In genomic region chr1:41499591-41499990, GRCh38 we compare ENCODE assay signal across 18 cellular contexts. TPM values are rescaled to one million over a fixed set of nuclear protein-coding genes. Genes with fewer than 3 reads are reported as not detected.
DNase-seq lines count a peak whose midpoint lies in the region; ATAC-seq and TF ChIP-seq lines count a peak whose summit lies in the region.
"Had no signal": no experiment of that assay in that cellular context is flagged by ENCODE, and none has a peak within 500 bp of the region (broad histone marks: within the 10 kb centered on the region; RNA-seq: fewer than 3 reads in every experiment).

No MANE protein-coding gene starts in this region.

- H3K27me3 ChIP-seq in IMR-90 (ENCODE audit: control insufficient read depth, insufficient read depth, low read length) = no peaks in the 10 kb centered on the region
- H3K27me3 ChIP-seq in body of pancreas = no peaks in the 10 kb centered on the region
- no peaks in the 10 kb centered on the region for H3K27me3 ChIP-seq in lung (ENCODE audit: control insufficient read depth, insufficient read depth)
- H3K27me3 ChIP-seq in suprapubic skin = no peaks in the 10 kb centered on the region
- H3K27me3 ChIP-seq: SJCRH30 had no signal

- H2BK5ac ChIP-seq in IMR-90 (ENCODE audit: low read depth, low read length, poor library complexity, severe bottlenecking) = no peak overlapping the region

- H4K8ac ChIP-seq in IMR-90 (ENCODE audit: low read depth in 2 of 2, low read length in 2 of 2) = no peak overlapping the region

- in situ Hi-C loops in IMR-90 (cut with MboI; ENCODE audit: low sequenced_read_pairs) = no loop called here

- no peak for TF ChIP-seq EP300 in suprapubic skin (IDR thresholded peaks at IDR 0.05)

- POLR2A ChIA-PET in IMR-90 (lab: Charles Lee; ENCODE audit: unreplicated experiment) = no interaction called here

- peak overlapping the region; percentile 4 for H2AFZ ChIP-seq in IMR-90 (replicated peaks; ENCODE audit: low read length, poor library complexity)

- BruUV-seq in IMR-90 (replicated peaks; lab: Mats Ljungman, UMichigan) = no TSS peak

- H3K14ac ChIP-seq in IMR-90 (replicated peaks; ENCODE audit: low read depth, low read length) = no peak overlapping the region; the same call in 1 of the 2 replicates

- dilution Hi-C loops in IMR-90 (cut with HindIII; ENCODE audit: low sequenced_read_pairs, unreplicated experiment) = no loop called here

- H4K91ac ChIP-seq in IMR-90 (ENCODE audit: insufficient read depth, low read depth, low read length) = no peak overlapping the region

- 0 out of 2 replicates have a peak overlapping the region, but pooled peaks have one; percentile 3 for H2AK5ac ChIP-seq in IMR-90 (ENCODE audit: low read depth, low read length)

- intact Hi-C loops in IMR-90 (cut with micrococcal nuclease) = no loop called here
- intact Hi-C loops in body of pancreas (cut with DNase I) = no loop called here

- no peak overlapping the region for H3K56ac ChIP-seq in IMR-90 (ENCODE audit: extremely low read depth, insufficient read depth, low read length)

- H2BK20ac ChIP-seq in IMR-90 (ENCODE audit: low read depth, low read length) = no peak overlapping the region

- no peak overlapping the region for H2BK15ac ChIP-seq in IMR-90 (ENCODE audit: low read depth, low read length)

- TF ChIP-seq RAD21 in IMR-90 (IDR thresholded peaks at IDR 0.05; ENCODE audit: low read length) = no peak

- ATAC-seq in IMR-90 (ENCODE audit: low read depth) = no peak
- no peak for ATAC-seq in body of pancreas
- ATAC-seq in lung (ENCODE audit: insufficient read depth, low FRiP score) = no peak
- no peak for ATAC-seq in HG03196 (IDR thresholded peaks at IDR 0.05; ENCODE audit: unreplicated experiment)
- no peak for ATAC-seq in GM18858 (IDR thresholded peaks at IDR 0.05; ENCODE audit: unreplicated experiment)
- ATAC-seq: activated naive CD8-positive, alpha-beta T cell treated with anti-CD3 and anti-CD28 coated beads, Interleukin-2, amount 50 U/mL, for 24 hours; activated T-helper 17 cell treated with anti-CD3 and anti-CD28 coated beads, Interleukin-2, amount 50 U/mL, for 72 hours; stimulated activated naive B cell treated with anti-CD40 and anti-IgM and Interleukin-4, amounts not matched to agents 10 μg/mL and 1 μg/mL and 100 μg/mL, for 72 hours had no signal

- H3K9me1 ChIP-seq in IMR-90 (ENCODE audit: insufficient read depth, low read length) = peaks cover 23% of the 10 kb centered on the region

- H3K4me1 ChIP-seq in IMR-90 (ENCODE audit: control insufficient read depth, insufficient read depth, low read length) = peaks cover 18% of the 10 kb centered on the region
- peaks cover 80% of the 10 kb centered on the region for H3K4me1 ChIP-seq in body of pancreas
- H3K4me1 ChIP-seq in lung (ENCODE audit: control insufficient read depth in 2 of 2, insufficient read depth in 2 of 2, low read length in 2 of 2) = peaks cover 9 to 53% of the 10 kb centered on the region in 2 donors
- peaks cover 78% of the 10 kb centered on the region for H3K4me1 ChIP-seq in suprapubic skin

- no peak overlapping the region for H2AK9ac ChIP-seq in IMR-90 (replicated peaks; ENCODE audit: low read depth, low read length, poor library complexity)

- H3K79me1 ChIP-seq in IMR-90 (ENCODE audit: low read depth in 1 of 2, low read length in 2 of 2) = no peaks in the 10 kb centered on the region

- no peak overlapping the region for H3K9ac ChIP-seq in IMR-90 (ENCODE audit: low read depth, low read length)

- no CpG with 5 or more reads among the region's 2 CpGs for WGBS in IMR-90 (ENCODE audit: extremely low coverage in 2 of 2, insufficient read length in 1 of 2), 2 experiments
- 18 to 34% methylated on average over 2 of the region's 2 CpGs for WGBS in body of pancreas, 2 donors
- 70 to 80% methylated on average over 2 of the region's 2 CpGs for WGBS in lung, 2 donors
- WGBS in suprapubic skin = 51% methylated on average over 2 of the region's 2 CpGs

- no peak overlapping the region for H4K5ac ChIP-seq in IMR-90 (ENCODE audit: low read depth, low read length)

- no peak overlapping the region for H3K4me2 ChIP-seq in IMR-90 (ENCODE audit: low read depth, low read length)

- no peaks in the 10 kb centered on the region for H4K20me1 ChIP-seq in IMR-90 (ENCODE audit: insufficient read depth, low read length)

- no peak overlapping the region for H3K27ac ChIP-seq in IMR-90 (ENCODE audit: insufficient read depth, low read length)
- peak overlapping the region; percentile 48 to 90 (median 86) for H3K27ac ChIP-seq in body of pancreas
- peak overlapping the region; percentile 55 to 82 for H3K27ac ChIP-seq in lung (ENCODE audit: low read depth in 1 of 2, low read length in 1 of 2)
- H3K27ac ChIP-seq in suprapubic skin = peak overlapping the region; percentile 16
- H3K27ac ChIP-seq: SJCRH30 had no signal

- H3K23ac ChIP-seq in IMR-90 (ENCODE audit: low read depth, low read length) = no peak overlapping the region

- peak overlapping the region; percentile 27; the same call in 1 of the 2 replicates for H3K4ac ChIP-seq in IMR-90 (ENCODE audit: low read depth, low read length)

- TF ChIP-seq CTCF in IMR-90 (conservative IDR thresholded peaks at IDR 0.05; ENCODE audit: low read depth, low read length) (no peak), body of pancreas (IDR thresholded peaks at IDR 0.05) (no peak), lung (IDR thresholded peaks at IDR 0.05; ENCODE audit: control extremely low read depth, extremely low read depth) (no peak), suprapubic skin (IDR thresholded peaks at IDR 0.05) (no peak)

- no peak for DNase-seq in IMR-90
- DNase-seq in body of pancreas = peak in 2 of 4 donors; percentile 50 to 56
- no peak for DNase-seq in lung (ENCODE audit: low spot score)
- DNase-seq in suprapubic skin (ENCODE audit: low spot score in 2 of 2) = no peak
- no peak for DNase-seq in DMS153 (lab: John Stamatoyannopoulos, UW)
- DNase-seq: activated B cell treated with CpG ODN at 0.5 μM for 24 hours; activated naive CD8-positive, alpha-beta T cell treated with anti-CD3 and anti-CD28 coated beads, Interleukin-2, amount 50 U/mL, for 24 hours; caudate nucleus; effector CD8-positive, alpha-beta T cell; NCI-H1436 treated with DMSO at 0.1 percent for 48 hours; stimulated activated naive B cell treated with anti-CD40 and anti-IgM and Interleukin-4, amounts not matched to agents 10 μg/mL and 1 μg/mL and 100 μg/mL, for 72 hours had no signal

- CTCF ChIA-PET in IMR-90 (lab: Yijun Ruan, JAX) = no interaction called here

- no peaks in the 10 kb centered on the region for H3K9me3 ChIP-seq in IMR-90 (ENCODE audit: control insufficient read depth, insufficient read depth, low read length)
- H3K9me3 ChIP-seq in body of pancreas = no peaks in the 10 kb centered on the region
- H3K9me3 ChIP-seq in lung (ENCODE audit: control insufficient read depth in 2 of 2, insufficient read depth in 1 of 2, low read length in 1 of 2) = no peaks in the 10 kb centered on the region
- no peaks in the 10 kb centered on the region for H3K9me3 ChIP-seq in suprapubic skin
- H3K9me3 ChIP-seq: SJCRH30 had no signal

- H2BK120ac ChIP-seq in IMR-90 (ENCODE audit: low read depth, low read length) = no peak overlapping the region

- TF ChIP-seq POLR2A in IMR-90 (IDR thresholded peaks at IDR 0.05; ENCODE audit: low read depth, low read length) (no peak), body of pancreas (IDR thresholded peaks at IDR 0.05) (no peak), suprapubic skin (IDR thresholded peaks at IDR 0.05) (no peak)

- H3K36me3 ChIP-seq in IMR-90 (ENCODE audit: control insufficient read depth, insufficient read depth, low read length) (no peaks in the 10 kb centered on the region), body of pancreas (replicated peaks in 1 of 2; ENCODE audit: insufficient read depth in 1 of 2, low read depth in 2 of 2) (no peaks in the 10 kb centered on the region), lung (ENCODE audit: control insufficient read depth in 2 of 2, insufficient read depth in 2 of 2, low read length in 2 of 2) (no peaks in the 10 kb centered on the region), suprapubic skin (no peaks in the 10 kb centered on the region)
- H3K36me3 ChIP-seq: SJCRH30 had no signal

- H3K4me3 ChIP-seq in IMR-90 (ENCODE audit: insufficient read depth, low read depth, low read length) (no peak overlapping the region), body of pancreas (no peak overlapping the region), lung (no peak overlapping the region), suprapubic skin (no peak overlapping the region)
- H3K4me3 ChIP-seq: SJCRH30 had no signal

- no peak overlapping the region for H3K18ac ChIP-seq in IMR-90 (ENCODE audit: low read depth, low read length)

TF ChIP-seq in IMR-90, 13 proteins besides CTCF, POLR2A, EP300 and RAD21 (continues in another document):
- no peak for TF ChIP-seq CHD1 (IDR thresholded peaks at IDR 0.05; ENCODE audit: low read depth, low read length)
- TF ChIP-seq CEBPB (IDR thresholded peaks at IDR 0.05; ENCODE audit: low read depth, low read length) = no peak
- TF ChIP-seq MAZ (IDR thresholded peaks at IDR 0.05; ENCODE audit: borderline replicate concordance, low read depth, low read length) = no peak
- no peak for TF ChIP-seq FOS (IDR thresholded peaks at IDR 0.05; ENCODE audit: low read depth, low read length)
- TF ChIP-seq NFE2L2 (IDR thresholded peaks at IDR 0.05; ENCODE audit: low read depth, low read length) = no peak
- no peak for TF ChIP-seq MXI1 (IDR thresholded peaks at IDR 0.05; ENCODE audit: borderline replicate concordance, low read depth, low read length)
- TF ChIP-seq SMC3 (IDR thresholded peaks at IDR 0.05; ENCODE audit: low read depth, low read length) = no peak
- TF ChIP-seq USF2 (IDR thresholded peaks at IDR 0.05; ENCODE audit: low read depth, low read length) = no peak
- TF ChIP-seq MAFK (IDR thresholded peaks at IDR 0.05; ENCODE audit: low read depth, low read length) = no peak
- TF ChIP-seq RFX5 (IDR thresholded peaks at IDR 0.05; ENCODE audit: low read depth, low read length) = no peak

RNA-seq across cellular contexts. Expression of gene EDN2, which starts 15.1 kb away (rescaled TPM):
- total RNA-seq in IMR-90 (2012; rRNA removed) = not detected in 2 replicates
- 0.22 and 0.27 TPM in 2 replicates for polyA plus RNA-seq in IMR-90 (2012; rRNA removed)
- 0.05 and 0.14 TPM in 2 replicates for polyA plus RNA-seq in IMR-90 (2012; cell fraction: cytosol; rRNA removed)
- polyA plus RNA-seq in IMR-90 (2012; cell fraction: nucleus; rRNA removed; ENCODE audit: low replicate concordance) = 0.69 and 1.0 TPM in 2 replicates
- total RNA-seq in body of pancreas = 1 to 10 TPM; 3.6 TPM
- total RNA-seq in lung = 1 to 10 TPM; 1.3 to 3.5 TPM
- 10 to 100 TPM in 1 of 2 donors, under 1 TPM in 1; 0.85 to 15.2 TPM for polyA plus RNA-seq in lung
- 10 to 100 TPM in 1 of 4 donors, 1 to 10 TPM in 3; 2.3 to 10.2 (median 8.3) TPM for total RNA-seq in suprapubic skin
- total RNA-seq: activated B cell treated with CpG ODN at 0.5 μM for 24 hours; activated CD8-positive, alpha-beta memory T cell treated with anti-CD3 and anti-CD28 coated beads for 36 hours; activated T-helper 17 cell treated with anti-CD3 and anti-CD28 coated beads, Interleukin-2, amount 50 U/mL, for 72 hours; HT1080; T-helper 2 cell treated with Interferon-gamma antibody and Interleukin-4, amounts not matched to agents 100 ng/mL and 5 ng/mL, for 36 hours had no signal
